Comparison of ENCODE assay signal across 1 cellular context in the genomic region with DNA sequence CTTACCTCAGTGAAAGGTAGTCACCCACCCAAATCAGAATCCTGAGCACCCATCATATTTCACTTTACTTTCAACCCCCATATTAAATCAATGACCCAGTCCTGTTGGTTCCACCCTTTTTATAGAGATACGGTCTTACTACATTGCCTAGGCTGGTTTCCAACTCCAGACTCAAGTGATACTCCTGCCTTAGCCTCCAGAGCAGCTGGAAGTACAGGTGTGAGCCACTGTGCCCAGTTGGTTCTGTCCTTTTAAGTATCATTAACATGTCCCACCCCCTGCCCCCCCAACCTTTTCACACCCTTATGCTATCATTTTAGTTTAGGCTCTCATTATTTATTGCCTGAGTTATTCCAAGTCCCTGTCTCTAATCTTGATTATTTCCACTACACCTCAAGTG.
A peak's percentile ranks its signal among the peaks of the same experiment; 100 is the strongest.
TF ChIP-seq lines count a peak whose summit lies in the region.

No MANE protein-coding gene starts in this region.

TF ChIP-seq in HepG2, 621 proteins besides CTCF, POLR2A, EP300 and RAD21:
- TF ChIP-seq RBM22 (optimal IDR thresholded peaks at IDR 0.05; ENCODE audit: low read length) (peak; percentile 75), ARNT2 (CRISPR knock-in tag; IDR thresholded peaks at IDR 0.05; ENCODE audit: low read depth) (no peak)
TF ChIP-seq in HepG2: peak in this region for 1.
